38 cellular contexts compared by ENCODE assay signal in genomic region chr17:59124665-59125064, GRCh38. TPM values are rescaled to one million over a fixed set of nuclear protein-coding genes. Genes with fewer than 3 reads are reported as not detected.
DNase-seq lines count a peak whose midpoint lies in the region; ATAC-seq, FAIRE-seq and TF ChIP-seq lines count a peak whose summit lies in the region.
"Had no signal": no experiment of that assay in that cellular context is flagged by ENCODE, and none has a peak within 500 bp of the region (broad histone marks: within the 10 kb centered on the region; RNA-seq: fewer than 3 reads in every experiment).

No MANE protein-coding gene starts in this region.

- 0 out of 2 replicates have a peak overlapping the region, but pooled peaks have one; percentile 24 for H3K27ac Mint-ChIP-seq in WTC11
- no peak overlapping the region for H3K27ac Mint-ChIP-seq in activated naive CD8-positive, alpha-beta T cell treated with anti-CD3 and anti-CD28 coated beads, Interleukin-2, amount 50 U/mL, for 24 hours
- H3K27ac Mint-ChIP-seq: activated naive CD8-positive, alpha-beta T cell; CD4-positive, CD25-positive, alpha-beta regulatory T cell; natural killer cell had no signal

- H3K4me1 Mint-ChIP-seq in WTC11: no peaks in the 10 kb centered on the region
- no peaks in the 10 kb centered on the region for H3K4me1 Mint-ChIP-seq in activated naive CD8-positive, alpha-beta T cell treated with anti-CD3 and anti-CD28 coated beads, Interleukin-2, amount 50 U/mL, for 24 hours
- H3K4me1 Mint-ChIP-seq: natural killer cell had no signal

- H3K4me3 ChIP-seq in OCI-LY7 (ENCODE audit: low read depth, low read length, poor library complexity, severe bottlenecking): no peak overlapping the region
- H3K4me3 ChIP-seq: gastrocnemius medialis, hepatocyte, lung, psoas muscle had no signal

- no peak overlapping the region for H3K4me2 ChIP-seq in OCI-LY7 (ENCODE audit: low read length)
- H3K4me2 ChIP-seq: hepatocyte had no signal

- no peaks in the 10 kb centered on the region; the same call in 1 of the 2 replicates for H4K20me1 ChIP-seq in OCI-LY7 (ENCODE audit: insufficient read depth, low read length)

- peaks cover 79% of the 10 kb centered on the region for H3K36me3 ChIP-seq in OCI-LY7 (ENCODE audit: insufficient read depth, low read length)
- H3K36me3 ChIP-seq: gastrocnemius medialis had no signal

- H3K36me3 Mint-ChIP-seq in WTC11: peaks cover 32% of the 10 kb centered on the region
- peaks cover 17% of the 10 kb centered on the region for H3K36me3 Mint-ChIP-seq in activated naive CD8-positive, alpha-beta T cell treated with anti-CD3 and anti-CD28 coated beads, Interleukin-2, amount 50 U/mL, for 24 hours (ENCODE audit: low read depth)
- H3K36me3 Mint-ChIP-seq: natural killer cell had no signal

- no peaks in the 10 kb centered on the region for H3K27me3 Mint-ChIP-seq in WTC11 (ENCODE audit: low read depth)
- no peaks in the 10 kb centered on the region for H3K27me3 Mint-ChIP-seq in activated naive CD8-positive, alpha-beta T cell treated with anti-CD3 and anti-CD28 coated beads, Interleukin-2, amount 50 U/mL, for 24 hours
- H3K27me3 Mint-ChIP-seq: activated naive CD8-positive, alpha-beta T cell; CD4-positive, CD25-positive, alpha-beta regulatory T cell had no signal

- TF ChIP-seq CTCF in GM10248 (IDR thresholded peaks at IDR 0.05; ENCODE audit: control extremely low read depth, extremely low read depth, low read depth, missing control alignments) (no peak), WTC11 (IDR thresholded peaks at IDR 0.05) (no peak), OCI-LY7 (conservative IDR thresholded peaks at IDR 0.05; ENCODE audit: low read length) (no peak)

- ATAC-seq in HG03060 (IDR thresholded peaks at IDR 0.05; ENCODE audit: low read depth, unreplicated experiment) (peak; percentile 47), WTC11 (no peak)
- ATAC-seq in activated naive CD8-positive, alpha-beta T cell treated with anti-CD3 and anti-CD28 coated beads, Interleukin-2, amount 50 U/mL, for 24 hours: no peak
- ATAC-seq: gastrocnemius medialis, natural killer cell, psoas muscle, sciatic nerve had no signal

- BruUV-seq in OCI-LY7 (replicated peaks; lab: Mats Ljungman, UMichigan): no TSS peak

- no peaks in the 10 kb centered on the region for H3K9me2 ChIP-seq in OCI-LY7 (ENCODE audit: insufficient read depth, low read length)

- CTCF ChIA-PET in GM10248 (lab: Yijun Ruan, JAX): interaction anchor here (0.9 to 1.7 kb wide), 2 partner anchors 11 to 16 kb away, joined by 5 to 8 read pairs; no protein-coding TSS in a partner anchor
- CTCF ChIA-PET in WTC11 (lab: Charles Lee): no interaction called here
- CTCF ChIA-PET in OCI-LY7 (lab: Charles Lee; ENCODE audit: unreplicated experiment): no interaction called here

- H3K27ac ChIP-seq in OCI-LY7 (ENCODE audit: low read depth, low read length, poor library complexity, severe bottlenecking): no peak overlapping the region
- H3K27ac ChIP-seq in caudate nucleus (ENCODE audit: low read depth, low read length): no peak overlapping the region
- H3K27ac ChIP-seq: gastrocnemius medialis, hepatocyte, psoas muscle, VCaP had no signal

- POLR2A ChIA-PET in GM10248 (lab: Yijun Ruan, JAX): interaction anchor here (0.7 to 1.0 kb wide), 3 partner anchors 17 to 35 kb away, joined by 3 to 5 read pairs (median 3); no protein-coding TSS in a partner anchor
- POLR2A ChIA-PET in WTC11 (lab: Charles Lee): no interaction called here
- POLR2A ChIA-PET in OCI-LY7 (lab: Charles Lee): interaction anchor here (0.9 to 1.2 kb wide), 3 partner anchors 12 to 27 kb away, joined by 3 to 4 read pairs (median 3); partner anchors contain the start of gene TRIM37

- H3K9me3 Mint-ChIP-seq in WTC11: no peaks in the 10 kb centered on the region
- no peaks in the 10 kb centered on the region for H3K9me3 Mint-ChIP-seq in activated naive CD8-positive, alpha-beta T cell treated with anti-CD3 and anti-CD28 coated beads, Interleukin-2, amount 50 U/mL, for 24 hours
- H3K9me3 Mint-ChIP-seq: CD4-positive, CD25-positive, alpha-beta regulatory T cell; natural killer cell had no signal

- H3K79me2 ChIP-seq in OCI-LY7 (ENCODE audit: insufficient read depth, low read depth, low read length): peaks cover 26% of the 10 kb centered on the region

- no peaks in the 10 kb centered on the region for H3K4me1 ChIP-seq in OCI-LY7 (ENCODE audit: insufficient read depth, low read length, poor library complexity, severe bottlenecking)
- H3K4me1 ChIP-seq: gastrocnemius medialis, psoas muscle had no signal

- no peaks in the 10 kb centered on the region for H3K9me3 ChIP-seq in OCI-LY7 (ENCODE audit: low read length)
- H3K9me3 ChIP-seq: gastrocnemius medialis, psoas muscle had no signal

- H2AFZ ChIP-seq in OCI-LY7 (ENCODE audit: low read length): no peak overlapping the region
- H2AFZ ChIP-seq: hepatocyte had no signal

- FAIRE-seq in GM18507 (lab: Jason Lieb, UNC): peak; percentile 18
- FAIRE-seq: bronchial epithelial cell, endothelial cell of umbilical vein had no signal

- no peak overlapping the region for H3K4me3 Mint-ChIP-seq in WTC11
- no peak overlapping the region for H3K4me3 Mint-ChIP-seq in activated naive CD8-positive, alpha-beta T cell treated with anti-CD3 and anti-CD28 coated beads, Interleukin-2, amount 50 U/mL, for 24 hours
- H3K4me3 Mint-ChIP-seq: activated naive CD8-positive, alpha-beta T cell; CD4-positive, CD25-positive, alpha-beta regulatory T cell; natural killer cell had no signal

- DNase-seq in GM10248 (ENCODE audit: extremely low spot score) (peak; percentile 38), GM18507 (ENCODE audit: extremely low spot score, insufficient read length, low read depth) (no peak), WTC11 (ENCODE audit: low spot score) (no peak), NCI-H146 treated with DMSO at 0.1 percent for 48 hours (lab: John Stamatoyannopoulos, UW; ENCODE audit: unreplicated experiment) (no peak), OCI-LY7 (ENCODE audit: low spot score) (no peak), caudate nucleus (lab: John Stamatoyannopoulos, UW) (no peak)
- DNase-seq in activated naive CD8-positive, alpha-beta T cell treated with anti-CD3 and anti-CD28 coated beads, Interleukin-2, amount 50 U/mL, for 24 hours: no peak
- DNase-seq: activated CD4-positive, alpha-beta T cell treated with anti-CD3 and anti-CD28 coated beads, Interleukin-2, amount 50 U/mL, for 4 hours; activated CD8-positive, alpha-beta memory T cell treated with anti-CD3 and anti-CD28 coated beads, Interleukin-2, amount 50 U/mL, for 48 hours; AML-193; anterior cingulate cortex; Calu3; CD4-positive, CD25-positive, alpha-beta regulatory T cell; DMS79 treated with DMSO at 0.1 percent for 48 hours; gastrocnemius medialis; GDM1; HCEC 1CT; natural killer cell; NCI-H1436; NCI-H2107; NCI-H345; NCI-H774; nucleus accumbens; psoas muscle; SIG-M5; stimulated activated CD4-positive, alpha-beta T cell treated with anti-CD3 and anti-CD28 coated beads, Interleukin-4, amount 100 ng/mL, for 1 hour; substantia nigra; SW 1271; T-helper 9 cell; trophoblast cell had no signal

- intact Hi-C loops in OCI-LY7 (cut with micrococcal nuclease; ENCODE audit: unreplicated experiment): no loop called here

TF ChIP-seq in WTC11, 78 proteins besides CTCF, POLR2A, EP300 and RAD21 (continues in another document):
- TF ChIP-seq, protein P1, sequence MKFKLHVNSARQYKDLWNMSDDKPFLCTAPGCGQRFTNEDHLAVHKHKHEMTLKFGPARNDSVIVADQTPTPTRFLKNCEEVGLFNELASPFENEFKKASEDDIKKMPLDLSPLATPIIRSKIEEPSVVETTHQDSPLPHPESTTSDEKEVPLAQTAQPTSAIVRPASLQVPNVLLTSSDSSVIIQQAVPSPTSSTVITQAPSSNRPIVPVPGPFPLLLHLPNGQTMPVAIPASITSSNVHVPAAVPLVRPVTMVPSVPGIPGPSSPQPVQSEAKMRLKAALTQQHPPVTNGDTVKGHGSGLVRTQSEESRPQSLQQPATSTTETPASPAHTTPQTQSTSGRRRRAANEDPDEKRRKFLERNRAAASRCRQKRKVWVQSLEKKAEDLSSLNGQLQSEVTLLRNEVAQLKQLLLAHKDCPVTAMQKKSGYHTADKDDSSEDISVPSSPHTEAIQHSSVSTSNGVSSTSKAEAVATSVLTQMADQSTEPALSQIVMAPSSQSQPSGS (CRISPR knock-in tag; IDR thresholded peaks at IDR 0.05; ENCODE audit: borderline replicate concordance, low read depth): no peak
- TF ChIP-seq NR1H2 (CRISPR knock-in tag; IDR thresholded peaks at IDR 0.05) (no peak), ATF1 (CRISPR knock-in tag; IDR thresholded peaks at IDR 0.05) (no peak), ZNF317 (CRISPR knock-in tag; IDR thresholded peaks at IDR 0.05; ENCODE audit: borderline replicate concordance, low read depth) (no peak), ZNF396 (CRISPR knock-in tag; IDR thresholded peaks at IDR 0.05; ENCODE audit: borderline replicate concordance) (no peak), NFATC4 (CRISPR knock-in tag; IDR thresholded peaks at IDR 0.05) (no peak), SOX15 (CRISPR knock-in tag; IDR thresholded peaks at IDR 0.05) (no peak), EMX1 (CRISPR knock-in tag; IDR thresholded peaks at IDR 0.05) (no peak)
- TF ChIP-seq, protein P2, sequence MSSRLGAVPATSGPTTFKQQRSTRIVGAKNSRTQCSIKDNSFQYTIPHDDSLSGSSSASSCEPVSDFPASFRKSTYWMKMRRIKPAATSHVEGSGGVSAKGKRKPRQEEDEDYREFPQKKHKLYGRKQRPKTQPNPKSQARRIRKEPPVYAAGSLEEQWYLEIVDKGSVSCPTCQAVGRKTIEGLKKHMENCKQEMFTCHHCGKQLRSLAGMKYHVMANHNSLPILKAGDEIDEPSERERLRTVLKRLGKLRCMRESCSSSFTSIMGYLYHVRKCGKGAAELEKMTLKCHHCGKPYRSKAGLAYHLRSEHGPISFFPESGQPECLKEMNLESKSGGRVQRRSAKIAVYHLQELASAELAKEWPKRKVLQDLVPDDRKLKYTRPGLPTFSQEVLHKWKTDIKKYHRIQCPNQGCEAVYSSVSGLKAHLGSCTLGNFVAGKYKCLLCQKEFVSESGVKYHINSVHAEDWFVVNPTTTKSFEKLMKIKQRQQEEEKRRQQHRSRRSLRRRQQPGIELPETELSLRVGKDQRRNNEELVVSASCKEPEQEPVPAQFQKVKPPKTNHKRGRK (CRISPR knock-in tag; IDR thresholded peaks at IDR 0.05; ENCODE audit: borderline replicate concordance): no peak

RNA-seq across cellular contexts. Expression of gene TRIM37, which starts 18.0 kb away (rescaled TPM):
- total RNA-seq in WTC11 (2021): 62.3 to 67.2 TPM (median 65.1 TPM) in 3 replicates
- total RNA-seq in OCI-LY7 (2014; rRNA removed; shearing (Covaris generic)): 32.7 and 35.4 TPM in 2 replicates
- 22.4 and 27.9 TPM in 2 replicates for total RNA-seq in OCI-LY7 (2022)

RNA-seq across cellular contexts. Expression of gene SKA2, which starts 30.3 kb away (rescaled TPM):
- total RNA-seq in WTC11 (2021) (80.0 to 91.6 TPM (median 81.8 TPM) in 3 replicates), OCI-LY7 (2022) (106 and 117 TPM in 2 replicates)
- 82.5 and 106 TPM in 2 replicates for total RNA-seq in OCI-LY7 (2014; rRNA removed; shearing (Covaris generic))

RNA-seq across cellular contexts. Expression of gene PRR11, which starts 30.9 kb away (rescaled TPM):
- 70.3 to 90.4 TPM (median 70.5 TPM) in 3 replicates for total RNA-seq in WTC11 (2021)
- 21.9 and 27.3 TPM in 2 replicates for total RNA-seq in OCI-LY7 (2014; rRNA removed; shearing (Covaris generic))
- total RNA-seq in OCI-LY7 (2022): 106 and 123 TPM in 2 replicates
